Comparison of ENCODE assay signal across 8 cellular contexts in the genomic region with DNA sequence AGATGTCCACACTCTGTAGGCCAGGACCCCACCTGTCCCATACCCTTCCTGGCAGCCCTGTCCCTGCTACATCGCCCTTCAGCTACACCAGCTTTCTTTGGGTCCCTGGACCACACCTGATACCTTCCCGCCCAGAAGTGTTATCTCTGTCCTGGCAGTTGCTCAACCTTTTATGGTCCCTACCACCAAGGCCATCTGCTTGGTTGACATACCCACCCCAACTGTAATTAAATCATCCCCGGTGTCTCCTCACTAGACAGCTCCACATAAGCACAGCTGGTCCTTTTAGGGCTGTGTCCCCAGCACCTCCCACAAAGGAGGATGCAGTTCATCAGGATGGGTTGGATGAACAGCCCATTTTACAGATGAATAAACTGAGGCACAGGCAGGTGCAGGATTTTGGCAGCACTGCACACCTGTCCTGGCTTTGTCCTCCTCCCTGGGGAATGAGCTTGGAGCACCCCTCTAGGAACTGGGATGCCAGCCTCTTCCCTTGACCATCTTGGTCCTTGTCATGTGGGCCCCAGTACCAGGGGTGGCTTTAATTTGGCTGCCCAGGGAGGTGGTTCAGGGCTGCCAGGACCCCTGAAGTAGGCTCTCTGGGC.
DNase-seq lines count a peak whose midpoint lies in the region; ATAC-seq and TF ChIP-seq lines count a peak whose summit lies in the region.
"Had no signal": no experiment of that assay in that cellular context is flagged by ENCODE, and none has a peak within 500 bp of the region (broad histone marks: within the 10 kb centered on the region; RNA-seq: fewer than 3 reads in every experiment).

No MANE protein-coding gene starts in this region.

- H3K36me3 Mint-ChIP-seq in dendritic cell treated with granulocyte-macrophage colony-stimulating factor and Interleukin-4, amounts not matched to agents 40 ng/mL and 50 ng/mL, for 4 days (ENCODE audit: low read depth) = peaks cover 61% of the 10 kb centered on the region
- H3K36me3 Mint-ChIP-seq: mesothelial cell of epicardium had no signal

- no peak overlapping the region for H3K4me3 Mint-ChIP-seq in dendritic cell treated with granulocyte-macrophage colony-stimulating factor and Interleukin-4, amounts not matched to agents 40 ng/mL and 50 ng/mL, for 4 days
- H3K4me3 Mint-ChIP-seq: mesothelial cell of epicardium had no signal

- peaks cover 40% of the 10 kb centered on the region for H3K4me1 Mint-ChIP-seq in dendritic cell treated with granulocyte-macrophage colony-stimulating factor and Interleukin-4, amounts not matched to agents 40 ng/mL and 50 ng/mL, for 4 days (ENCODE audit: low read depth)
- H3K4me1 Mint-ChIP-seq: mesothelial cell of epicardium had no signal

- peak overlapping the region; percentile 25 for H3K27ac Mint-ChIP-seq in dendritic cell treated with granulocyte-macrophage colony-stimulating factor and Interleukin-4, amounts not matched to agents 40 ng/mL and 50 ng/mL, for 4 days

- no peak for TF ChIP-seq CTCF in RWPE1 (conservative IDR thresholded peaks at IDR 0.05; ENCODE audit: low read depth)

- no peaks in the 10 kb centered on the region for H3K9me3 Mint-ChIP-seq in dendritic cell treated with granulocyte-macrophage colony-stimulating factor and Interleukin-4, amounts not matched to agents 40 ng/mL and 50 ng/mL, for 4 days
- H3K9me3 Mint-ChIP-seq: mesothelial cell of epicardium had no signal

- CTCF ChIA-PET in RWPE1 (lab: Yijun Ruan, JAX) = no interaction called here

- H3K27ac ChIP-seq in RWPE1 = peak overlapping the region; percentile 16; the same call in 1 of the 2 replicates
- H3K27ac ChIP-seq: tibial nerve had no signal

- ATAC-seq in HG03565 (IDR thresholded peaks at IDR 0.05; ENCODE audit: unreplicated experiment) = no peak

- DNase-seq in RWPE1 (ENCODE audit: low spot score) (no peak), activated gamma-delta T cell (lab: John Stamatoyannopoulos, UW) (no peak)
- DNase-seq: activated CD8-positive, alpha-beta memory T cell treated with anti-CD3 and anti-CD28 coated beads, Interleukin-2, amount 50 U/mL, for 4 hours; NCI-H345 had no signal

- no peaks in the 10 kb centered on the region for H3K27me3 Mint-ChIP-seq in dendritic cell treated with granulocyte-macrophage colony-stimulating factor and Interleukin-4, amounts not matched to agents 40 ng/mL and 50 ng/mL, for 4 days

- intact Hi-C loops in dendritic cell treated with granulocyte-macrophage colony-stimulating factor and Interleukin-4, amounts not matched to agents 40 ng/mL and 50 ng/mL, for 4 days (cut with micrococcal nuclease) = no loop called here

- POLR2A ChIA-PET in RWPE1 (lab: Yijun Ruan, JAX; ENCODE audit: low non-redundant PET) = no interaction called here
